ENCODE assay signal across 23 cellular contexts in genomic region chr9:114037249-114037648, GRCh38. TPM values are rescaled to one million over a fixed set of nuclear protein-coding genes. Genes with fewer than 3 reads are reported as not detected.
A peak's percentile ranks its signal among the peaks of the same experiment; 100 is the strongest.
DNase-seq lines count a peak whose midpoint lies in the region; ATAC-seq, FAIRE-seq and TF ChIP-seq lines count a peak whose summit lies in the region.
"Had no signal": no experiment of that assay in that cellular context is flagged by ENCODE, and none has a peak within 500 bp of the region (broad histone marks: within the 10 kb centered on the region; RNA-seq: fewer than 3 reads in every experiment).

No MANE protein-coding gene starts in this region.

- H3K36me3 Mint-ChIP-seq in activated CD8-positive, alpha-beta memory T cell treated with anti-CD3 and anti-CD28 coated beads, Interleukin-2, amount 10 ng/mL, durations not matched to agents 7 days and 5 days: no peaks in the 10 kb centered on the region
- H3K36me3 Mint-ChIP-seq in CD4-positive, alpha-beta memory T cell: no peaks in the 10 kb centered on the region

- POLR2A ChIA-PET in CD4-positive, alpha-beta memory T cell (lab: Charles Lee; ENCODE audit: partially characterized antibody): no interaction called here

- WGBS in spleen, 5 donors: 70 to 93% (median 78%) methylated on average over 5 of the region's 5 CpGs

- H3K4me1 Mint-ChIP-seq in activated CD8-positive, alpha-beta memory T cell treated with anti-CD3 and anti-CD28 coated beads, Interleukin-2, amount 10 ng/mL, durations not matched to agents 7 days and 5 days: no peaks in the 10 kb centered on the region
- H3K4me1 Mint-ChIP-seq in CD4-positive, alpha-beta memory T cell: no peaks in the 10 kb centered on the region

- peaks cover 0 to 4% (median 0%) of the 10 kb centered on the region in 8 donors for H3K9me3 ChIP-seq in spleen
- no peaks in the 10 kb centered on the region for H3K9me3 ChIP-seq in CD4-positive, alpha-beta memory T cell (ENCODE audit: control insufficient read depth in 1 of 2, low read length in 2 of 2)

- no peaks in the 10 kb centered on the region for H3K27me3 Mint-ChIP-seq in activated CD8-positive, alpha-beta memory T cell treated with anti-CD3 and anti-CD28 coated beads, Interleukin-2, amount 10 ng/mL, durations not matched to agents 7 days and 5 days
- no peaks in the 10 kb centered on the region for H3K27me3 Mint-ChIP-seq in CD4-positive, alpha-beta memory T cell

- no peak for ATAC-seq in activated CD8-positive, alpha-beta memory T cell treated with anti-CD3 and anti-CD28 coated beads, Interleukin-2, amount 10 ng/mL, durations not matched to agents 7 days and 5 days
- no peak for ATAC-seq in HG03039 (IDR thresholded peaks at IDR 0.05; ENCODE audit: unreplicated experiment)
- ATAC-seq: Panc1 had no signal

- CTCF ChIA-PET in activated CD8-positive, alpha-beta memory T cell treated with anti-CD3 and anti-CD28 coated beads, Interleukin-2, amount 10 ng/mL, durations not matched to agents 7 days and 5 days (lab: Charles Lee): no interaction called here
- CTCF ChIA-PET in CD4-positive, alpha-beta memory T cell (lab: Charles Lee; ENCODE audit: partially characterized antibody): interaction anchor here (0.7 kb wide), 1 partner anchor 35 kb away, joined by 3 read pairs; no protein-coding TSS in a partner anchor

- TF ChIP-seq CTCF in bronchial epithelial cell (IDR thresholded peaks at IDR 0.05; ENCODE audit: insufficient read depth, low read length, severe bottlenecking) (no peak), spleen (IDR thresholded peaks at IDR 0.05 in 8 of 11, conservative IDR thresholded peaks at IDR 0.05 in 3 of 11) (no peak)

- H3K4me1 ChIP-seq in spleen: peaks cover 0 to 8% (median 0%) of the 10 kb centered on the region in 6 donors
- no peaks in the 10 kb centered on the region for H3K4me1 ChIP-seq in CD4-positive, alpha-beta memory T cell (ENCODE audit: insufficient read depth, low read length)

- H3K27ac ChIP-seq in spleen: no peak overlapping the region
- no peak overlapping the region for H3K27ac ChIP-seq in CD4-positive, alpha-beta memory T cell (ENCODE audit: low read depth, low read length)
- H3K27ac ChIP-seq: SK-N-MC had no signal

- H3K4me3 ChIP-seq in bronchial epithelial cell (ENCODE audit: low read depth, low read length) (no peak overlapping the region), spleen (no peak overlapping the region)
- H3K4me3 ChIP-seq in CD4-positive, alpha-beta memory T cell (ENCODE audit: low read length in 2 of 2): no peak overlapping the region
- H3K4me3 ChIP-seq: SK-N-MC had no signal

- H3K9me3 Mint-ChIP-seq in activated CD8-positive, alpha-beta memory T cell treated with anti-CD3 and anti-CD28 coated beads, Interleukin-2, amount 10 ng/mL, durations not matched to agents 7 days and 5 days (ENCODE audit: low read depth): no peaks in the 10 kb centered on the region
- H3K9me3 Mint-ChIP-seq in CD4-positive, alpha-beta memory T cell: peaks cover 0 to 4% (median 0%) of the 10 kb centered on the region in 8 donors

- DNase-seq in activated CD8-positive, alpha-beta memory T cell treated with anti-CD3 and anti-CD28 coated beads, Interleukin-2, amount 10 ng/mL, durations not matched to agents 7 days and 5 days: peak; percentile 16
- no peak for DNase-seq in activated CD8-positive, alpha-beta memory T cell treated with anti-CD3 and anti-CD28 coated beads, Interleukin-2, amount 50 U/mL, for 48 hours
- DNase-seq in bronchial epithelial cell (ENCODE audit: low read depth) (no peak), mesenteric fat pad (ENCODE audit: low spot score) (peak; percentile 33), spleen (peak; percentile 19), KG1 (lab: John Stamatoyannopoulos, UW) (no peak)
- no peak for DNase-seq in CD4-positive, alpha-beta memory T cell
- DNase-seq: 8988T, ACHN, GOT3, HCEC 1CT, Karpas-422, NCI-H1092, NCI-H1417 treated with DMSO at 0.1 percent for 48 hours, NCI-H1694 treated with DMSO at 0.1 percent for 48 hours, NCI-H2081, NCI-H2227 treated with DMSO at 0.1 percent for 48 hours, NCI-H526 treated with DMSO at 0.1 percent for 48 hours, SIG-M5 had no signal

- H3K36me3 ChIP-seq in bronchial epithelial cell (ENCODE audit: control insufficient read depth, insufficient read depth, low read length): peaks cover 4% of the 10 kb centered on the region
- peaks cover 0 to 81% (median 25%) of the 10 kb centered on the region in 6 donors for H3K36me3 ChIP-seq in spleen
- H3K36me3 ChIP-seq in CD4-positive, alpha-beta memory T cell (ENCODE audit: insufficient read depth, low read length): no peaks in the 10 kb centered on the region

- FAIRE-seq in bronchial epithelial cell (lab: Jason Lieb, UNC): peak; percentile 40
- FAIRE-seq: D721Med had no signal

- no peak overlapping the region for H3K27ac Mint-ChIP-seq in activated CD8-positive, alpha-beta memory T cell treated with anti-CD3 and anti-CD28 coated beads, Interleukin-2, amount 10 ng/mL, durations not matched to agents 7 days and 5 days
- no peak overlapping the region for H3K27ac Mint-ChIP-seq in CD4-positive, alpha-beta memory T cell

- no peaks in the 10 kb centered on the region for H3K27me3 ChIP-seq in bronchial epithelial cell (ENCODE audit: control insufficient read depth, insufficient read depth, low read length)
- no peaks in the 10 kb centered on the region for H3K27me3 ChIP-seq in spleen (replicated peaks in 1 of 7)
- H3K27me3 ChIP-seq in CD4-positive, alpha-beta memory T cell (ENCODE audit: insufficient read depth, low read length): no peaks in the 10 kb centered on the region

- H3K4me3 Mint-ChIP-seq in activated CD8-positive, alpha-beta memory T cell treated with anti-CD3 and anti-CD28 coated beads, Interleukin-2, amount 10 ng/mL, durations not matched to agents 7 days and 5 days: no peak overlapping the region
- H3K4me3 Mint-ChIP-seq in CD4-positive, alpha-beta memory T cell: no peak overlapping the region

- TF ChIP-seq POLR2A in spleen (IDR thresholded peaks at IDR 0.05): no peak

- intact Hi-C loops in spleen (cut with DNase I; ENCODE audit: low total_unique reads): no loop called here
- intact Hi-C loops in CD4-positive, alpha-beta memory T cell (cut with micrococcal nuclease): no loop called here

RNA-seq across cellular contexts. Expression of gene AMBP, which starts 40.9 kb away (rescaled TPM):
- total RNA-seq in activated CD8-positive, alpha-beta memory T cell treated with anti-CD3 and anti-CD28 coated beads, Interleukin-2, amount 10 ng/mL, durations not matched to agents 7 days and 5 days: not detected
- total RNA-seq in bronchial epithelial cell (not detected in 2 replicates), mesenteric fat pad (not detected), spleen (1 to 10 TPM in 1 of 7 donors, not detected in 6; 1.6 TPM)
- polyA plus RNA-seq in spleen: under 1 TPM in 2 of 3 donors, not detected in 1; 0.09 to 0.12 TPM
- not detected for total RNA-seq in CD4-positive, alpha-beta memory T cell
- not detected for polyA plus RNA-seq in CD4-positive, alpha-beta memory T cell

Comparison
In these comparisons a context has a peak if more than half of its experiments do, and no peak if none do; other contexts are left out.
1. DNase-seq: peak in activated CD8-positive, alpha-beta memory T cell treated with anti-CD3 and anti-CD28 coated beads, Interleukin-2, amount 10 ng/mL, durations not matched to agents 7 days and 5 days (single experiment), mesenteric fat pad (single experiment) and spleen (single experiment); none in activated CD8-positive, alpha-beta memory T cell treated with anti-CD3 and anti-CD28 coated beads, Interleukin-2, amount 50 U/mL, for 48 hours (single experiment), bronchial epithelial cell (single experiment), CD4-positive, alpha-beta memory T cell (0 of 5) and KG1 (single experiment).